Comparison of ENCODE assay signal across 21 cellular contexts in the genomic region with DNA sequence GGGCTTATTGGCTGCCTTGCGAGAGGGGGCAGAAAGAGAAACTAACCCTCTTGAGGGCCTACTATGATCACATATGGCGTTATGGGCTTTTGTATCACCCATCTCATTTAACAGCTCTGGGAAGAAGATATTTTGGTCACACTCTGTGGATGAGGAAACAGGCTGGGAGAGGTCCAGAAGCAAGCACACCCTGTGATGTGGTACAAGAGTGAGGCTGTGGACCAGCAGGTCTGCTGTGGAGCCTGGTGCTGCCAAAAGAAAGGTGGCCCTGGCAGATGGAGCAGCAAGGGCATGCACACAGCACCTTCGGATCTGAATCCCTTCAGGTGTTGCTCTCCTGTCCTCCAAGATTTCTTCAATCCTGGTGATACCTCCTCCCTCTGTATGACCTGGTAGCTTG.
DNase-seq lines count a peak whose midpoint lies in the region; ATAC-seq, FAIRE-seq and TF ChIP-seq lines count a peak whose summit lies in the region.
"Had no signal": no experiment of that assay in that cellular context is flagged by ENCODE, and none has a peak within 500 bp of the region (broad histone marks: within the 10 kb centered on the region; RNA-seq: fewer than 3 reads in every experiment).

No MANE protein-coding gene starts in this region.

- peaks cover 0 to 4% (median 0%) of the 10 kb centered on the region in 4 donors for H3K4me1 Mint-ChIP-seq in CD4-positive, CD25-positive, alpha-beta regulatory T cell
- H3K4me1 Mint-ChIP-seq: CD8-positive, alpha-beta memory T cell had no signal

- intact Hi-C loops in heart left ventricle (cut with DNase I), result no loop called here

- no peak overlapping the region for H2BK15ac ChIP-seq in neuronal stem cell (ENCODE audit: low read length)

- H3K4me1 ChIP-seq in CD4-positive, CD25-positive, alpha-beta regulatory T cell (ENCODE audit: control insufficient read depth, insufficient read depth, low read length, poor library complexity, severe bottlenecking), result no peaks in the 10 kb centered on the region
- H3K4me1 ChIP-seq in heart left ventricle (peaks cover 0 to 18% (median 6%) of the 10 kb centered on the region in 12 donors), neuronal stem cell (ENCODE audit: control insufficient read depth in 2 of 2, insufficient read depth in 1 of 2, low read depth in 1 of 2, low read length in 2 of 2) (peaks cover 8 to 11% of the 10 kb centered on the region in 2 donors)
- H3K4me1 ChIP-seq: BLaER1 had no signal

- no peak overlapping the region for H2AFZ ChIP-seq in neuronal stem cell (ENCODE audit: low read length)

- no peak overlapping the region for H3K23ac ChIP-seq in neuronal stem cell (ENCODE audit: low read depth, low read length, poor library complexity)

- no peaks in the 10 kb centered on the region for H3K9me3 Mint-ChIP-seq in CD4-positive, CD25-positive, alpha-beta regulatory T cell
- H3K9me3 Mint-ChIP-seq: CD8-positive, alpha-beta memory T cell had no signal

- no peak overlapping the region for H3K4me3 Mint-ChIP-seq in CD4-positive, CD25-positive, alpha-beta regulatory T cell
- H3K4me3 Mint-ChIP-seq: CD8-positive, alpha-beta memory T cell had no signal

- H3K27ac ChIP-seq in CD4-positive, CD25-positive, alpha-beta regulatory T cell (ENCODE audit: insufficient read depth, low read length, poor library complexity, severe bottlenecking), result no peak overlapping the region
- H3K27ac ChIP-seq in heart left ventricle (peak overlapping the region in 11 of 12 donors; percentile 32 to 75 (median 68)), neuronal stem cell (replicated peaks; ENCODE audit: low read length) (no peak overlapping the region)
- H3K27ac ChIP-seq: BLaER1 had no signal

- in situ Hi-C loops in KBM-7 (cut with MboI; ENCODE audit: low pct_unique_long_range_greater_than_20kb, low sequenced_read_pairs), result no loop called here

- TF ChIP-seq POLR2A in heart left ventricle (IDR thresholded peaks at IDR 0.05), result no peak

- peaks cover 10% of the 10 kb centered on the region for H3K36me3 Mint-ChIP-seq in CD4-positive, CD25-positive, alpha-beta regulatory T cell

- no peak for ATAC-seq in CD4-positive, CD25-positive, alpha-beta regulatory T cell (ENCODE audit: low read depth in 2 of 2)
- ATAC-seq in heart left ventricle, result peak; percentile 62 to 89 (median 82)
- ATAC-seq: GM12878 had no signal

- no peak overlapping the region for H2BK5ac ChIP-seq in neuronal stem cell (ENCODE audit: low read length)

- DNase-seq in CD4-positive, CD25-positive, alpha-beta regulatory T cell, result no peak
- DNase-seq in bronchial epithelial cell (ENCODE audit: low read depth) (no peak), heart left ventricle (peak in 2 of 5 donors; percentile 49 to 63), neuronal stem cell (ENCODE audit: low spot score) (no peak), H4 (ENCODE audit: low spot score) (no peak), KBM-7 (no peak)
- DNase-seq in effector CD4-positive, alpha-beta T cell, result no peak
- DNase-seq: CD8-positive, alpha-beta memory T cell; DMS79; HCEC 1CT; KG1; NCI-H1048; NCI-H1436 treated with DMSO at 0.1 percent for 48 hours; NCI-H2029 treated with DMSO at 0.1 percent for 48 hours; NCI-H2171 treated with DMSO at 0.1 percent for 48 hours; NCI-H82 had no signal

- H3K27me3 Mint-ChIP-seq in CD4-positive, CD25-positive, alpha-beta regulatory T cell, result no peaks in the 10 kb centered on the region
- H3K27me3 Mint-ChIP-seq: CD8-positive, alpha-beta memory T cell had no signal

- TF ChIP-seq CTCF in bronchial epithelial cell (IDR thresholded peaks at IDR 0.05; ENCODE audit: insufficient read depth, low read length, severe bottlenecking) (no peak), heart left ventricle (IDR thresholded peaks at IDR 0.05) (no peak)

- peak; percentile 43 for FAIRE-seq in bronchial epithelial cell (lab: Jason Lieb, UNC)
- FAIRE-seq: A204.1, D721Med, G401.6, GM12878 had no signal

- H3K4me3 ChIP-seq in CD4-positive, CD25-positive, alpha-beta regulatory T cell (ENCODE audit: low read depth, low read length), result no peak overlapping the region
- H3K4me3 ChIP-seq in bronchial epithelial cell (ENCODE audit: low read depth, low read length) (no peak overlapping the region), heart left ventricle (no peak overlapping the region), neuronal stem cell (ENCODE audit: low read length in 2 of 2) (no peak overlapping the region)
- H3K4me3 ChIP-seq: BLaER1, GM12878 had no signal

- no peak overlapping the region for H3K14ac ChIP-seq in neuronal stem cell (ENCODE audit: low read length)

- H3K9ac ChIP-seq in neuronal stem cell (ENCODE audit: low read depth, low read length, poor library complexity), result no peak overlapping the region
- H3K9ac ChIP-seq: BLaER1 had no signal

- H3K27me3 ChIP-seq in CD4-positive, CD25-positive, alpha-beta regulatory T cell (ENCODE audit: control insufficient read depth, insufficient read depth, low read length), result no peaks in the 10 kb centered on the region
- no peaks in the 10 kb centered on the region for H3K27me3 ChIP-seq in bronchial epithelial cell (ENCODE audit: control insufficient read depth, insufficient read depth, low read length)
- H3K27me3 ChIP-seq in heart left ventricle, result no peaks in the 10 kb centered on the region
- no peaks in the 10 kb centered on the region for H3K27me3 ChIP-seq in neuronal stem cell (ENCODE audit: control insufficient read depth in 3 of 3, insufficient read depth in 3 of 3, low read depth in 1 of 3, low read length in 3 of 3)
- H3K27me3 ChIP-seq: BLaER1 had no signal

- 65 to 82% (median 73%) methylated on average over 2 to 3 of the region's 3 CpGs for WGBS in heart left ventricle, 4 donors
- no CpG with 5 or more reads among the region's 3 CpGs for WGBS in neuronal stem cell (ENCODE audit: extremely low coverage in 2 of 2, insufficient read length in 2 of 2, insufficient replicate concordance in 1 of 2), 2 donors

- H2BK120ac ChIP-seq in neuronal stem cell (ENCODE audit: low read depth, low read length), result no peak overlapping the region

- no peak overlapping the region for H2BK12ac ChIP-seq in neuronal stem cell (ENCODE audit: low read length)

- H3K27ac Mint-ChIP-seq in CD4-positive, CD25-positive, alpha-beta regulatory T cell, result peak overlapping the region in 2 of 3 donors; percentile 14 to 45
- H3K27ac Mint-ChIP-seq: CD8-positive, alpha-beta memory T cell had no signal

- no peaks in the 10 kb centered on the region for H3K79me1 ChIP-seq in neuronal stem cell (ENCODE audit: low read depth, low read length)

- peak overlapping the region; percentile 33 for H2AK5ac ChIP-seq in neuronal stem cell (ENCODE audit: low read depth, low read length)

- no peaks in the 10 kb centered on the region for H3K36me3 ChIP-seq in CD4-positive, CD25-positive, alpha-beta regulatory T cell (ENCODE audit: control insufficient read depth, insufficient read depth, low read length)
- H3K36me3 ChIP-seq in bronchial epithelial cell (ENCODE audit: control insufficient read depth, insufficient read depth, low read length), result no peaks in the 10 kb centered on the region
- H3K36me3 ChIP-seq in heart left ventricle, result no peaks in the 10 kb centered on the region
- H3K36me3 ChIP-seq in neuronal stem cell (replicated peaks in 1 of 2; ENCODE audit: control insufficient read depth in 2 of 2, insufficient read depth in 2 of 2, low read length in 2 of 2), result no peaks in the 10 kb centered on the region
- H3K36me3 ChIP-seq: BLaER1 had no signal

- H3K9me3 ChIP-seq in CD4-positive, CD25-positive, alpha-beta regulatory T cell (ENCODE audit: control insufficient read depth in 2 of 2, low read length in 2 of 2), result no peaks in the 10 kb centered on the region
- H3K9me3 ChIP-seq in heart left ventricle (no peaks in the 10 kb centered on the region), neuronal stem cell (replicated peaks in 1 of 2; ENCODE audit: control insufficient read depth in 2 of 2, insufficient read depth in 1 of 2, low read depth in 1 of 2, low read length in 2 of 2) (peaks cover 0 to 2% of the 10 kb centered on the region in 2 donors)
- H3K9me3 ChIP-seq: BLaER1 had no signal

- no peak overlapping the region for H3K4me2 ChIP-seq in neuronal stem cell (ENCODE audit: insufficient read depth, low read length, poor library complexity, severe bottlenecking)
- H3K4me2 ChIP-seq: BLaER1 had no signal

- no peak overlapping the region for H3K18ac ChIP-seq in neuronal stem cell (ENCODE audit: low read length)

- H3K4ac ChIP-seq in neuronal stem cell (ENCODE audit: low read length), result no peak overlapping the region

- no peak overlapping the region for H4K8ac ChIP-seq in neuronal stem cell (ENCODE audit: low read depth, low read length)

- no peak overlapping the region for H4K91ac ChIP-seq in neuronal stem cell (ENCODE audit: low read depth, low read length, poor library complexity)

Comparison
In these comparisons a context has a peak if more than half of its experiments do, and no peak if none do; other contexts are left out.
1. ATAC-seq: peak in heart left ventricle (4 of 4); none in CD4-positive, CD25-positive, alpha-beta regulatory T cell (0 of 2).
2. H3K27ac ChIP-seq: peak in heart left ventricle (11 of 12); none in CD4-positive, CD25-positive, alpha-beta regulatory T cell (single experiment) and neuronal stem cell (single experiment).